Comparison of ENCODE assay signal across 26 cellular contexts in the genomic region with DNA sequence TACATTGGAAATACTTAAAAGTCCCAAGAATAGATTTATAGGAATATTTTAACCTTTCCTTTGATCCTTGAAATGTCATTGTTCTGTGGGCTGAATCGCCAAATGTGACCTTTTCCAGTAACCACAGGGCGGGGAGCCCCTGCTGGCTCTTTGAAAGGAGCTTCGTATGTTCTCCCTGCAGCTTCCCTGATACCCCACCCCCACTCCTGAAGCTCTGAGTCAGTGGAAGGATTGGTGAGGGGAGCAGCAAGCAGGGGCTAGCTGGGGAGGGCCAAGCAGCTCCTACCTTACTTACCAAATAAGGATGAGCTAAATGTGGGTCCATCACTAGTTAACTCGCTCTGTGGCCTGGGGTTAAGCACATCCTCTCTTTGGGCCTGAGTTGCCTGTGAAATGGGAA.
"Had no signal": no experiment of that assay in that cellular context is flagged by ENCODE, and none has a peak within 500 bp of the region (broad histone marks: within the 10 kb centered on the region; RNA-seq: fewer than 3 reads in every experiment).

No MANE protein-coding gene starts in this region.

- H3K36me3 Mint-ChIP-seq: activated naive CD8-positive, alpha-beta T cell treated with anti-CD3 and anti-CD28 coated beads for 36 hours; stimulated activated memory B cell treated with anti-CD40 and anti-IgM and Interleukin-4, amounts not matched to agents 10 μg/mL and 1 μg/mL and 100 μg/mL, for 72 hours had no signal

- H3K4me3 Mint-ChIP-seq: activated naive CD8-positive, alpha-beta T cell treated with anti-CD3 and anti-CD28 coated beads for 36 hours; activated T-cell treated with anti-CD3 and anti-CD28 coated beads, Interleukin-2, amount 50 U/mL, for 4 hours; central memory CD8-positive, alpha-beta T cell; effector memory CD8-positive, alpha-beta T cell; stimulated activated memory B cell treated with anti-CD40 and anti-IgM and Interleukin-4, amounts not matched to agents 10 μg/mL and 1 μg/mL and 100 μg/mL, for 72 hours; T-helper 17 cell had no signal

- H3K27ac Mint-ChIP-seq: activated naive CD8-positive, alpha-beta T cell treated with anti-CD3 and anti-CD28 coated beads for 36 hours; activated T-helper 2 cell treated with anti-CD3 and anti-CD28 coated beads, Interferon-gamma antibody, Interleukin-2, Interleukin-4, amounts not matched to agents 10 μg/mL and 5 μg/mL and 100 μg/mL, durations not matched to agents 14 hours and 24 hours and 36 hours; effector memory CD8-positive, alpha-beta T cell; stimulated activated memory B cell treated with anti-CD40 and anti-IgM and Interleukin-4, amounts not matched to agents 10 μg/mL and 1 μg/mL and 100 μg/mL, for 72 hours; T-helper 17 cell had no signal

- H3K9me3 Mint-ChIP-seq: activated naive CD8-positive, alpha-beta T cell treated with anti-CD3 and anti-CD28 coated beads for 36 hours; activated T-cell treated with anti-CD3 and anti-CD28 coated beads, Interleukin-2, amount 50 U/mL, for 4 hours; activated T-helper 2 cell treated with anti-CD3 and anti-CD28 coated beads, Interferon-gamma antibody, Interleukin-2, Interleukin-4, amounts not matched to agents 10 μg/mL and 5 μg/mL and 100 μg/mL, durations not matched to agents 14 hours and 24 hours and 36 hours; central memory CD8-positive, alpha-beta T cell; effector memory CD8-positive, alpha-beta T cell; stimulated activated memory B cell treated with anti-CD40 and anti-IgM and Interleukin-4, amounts not matched to agents 10 μg/mL and 1 μg/mL and 100 μg/mL, for 72 hours had no signal

- H3K9me3 ChIP-seq: breast epithelium, colonic mucosa, esophagus muscularis mucosa, mucosa of descending colon, right lobe of liver, stomach, transverse colon, uterus had no signal

- H3K36me3 ChIP-seq: breast epithelium, colonic mucosa, esophagus muscularis mucosa, right lobe of liver, stomach, transverse colon, uterus had no signal

- H3K4me3 ChIP-seq: breast epithelium, colonic mucosa, dorsolateral prefrontal cortex, esophagus muscularis mucosa, mucosa of descending colon, right lobe of liver, skin epidermis, stomach, transverse colon, uterus had no signal

- H3K4me1 Mint-ChIP-seq: activated naive CD8-positive, alpha-beta T cell treated with anti-CD3 and anti-CD28 coated beads for 36 hours; central memory CD8-positive, alpha-beta T cell; stimulated activated memory B cell treated with anti-CD40 and anti-IgM and Interleukin-4, amounts not matched to agents 10 μg/mL and 1 μg/mL and 100 μg/mL, for 72 hours; T-helper 17 cell had no signal

- DNase-seq: activated CD4-positive, alpha-beta T cell treated with anti-CD3 and anti-CD28 coated beads for 4 hours; activated CD4-positive, alpha-beta T cell treated with anti-CD3 and anti-CD28 coated beads, Interleukin-2, amount 50 U/mL, for 48 hours; activated CD4-positive, CD25-positive, alpha-beta regulatory T cell; activated CD8-positive, alpha-beta memory T cell treated with anti-CD3 and anti-CD28 coated beads, Interleukin-2, amount 50 U/mL, for 48 hours; activated naive CD4-positive, alpha-beta T cell; activated naive CD8-positive, alpha-beta T cell treated with anti-CD3 and anti-CD28 coated beads for 36 hours; activated T-cell treated with anti-CD3 and anti-CD28 coated beads, Interleukin-2, amount 50 U/mL, for 4 hours; colonic mucosa; dorsolateral prefrontal cortex; effector memory CD8-positive, alpha-beta T cell; left colon; mesenchymal stem cell; mucosa of descending colon; occipital lobe; right lobe of liver; stimulated activated CD4-positive, alpha-beta T cell treated with anti-CD3 and anti-CD28 coated beads, Interleukin-2, amount 100 ng/mL, for 24 hours; stomach; T-helper 17 cell; transverse colon; uterus had no signal

- ATAC-seq: activated T-cell treated with anti-CD3 and anti-CD28 coated beads, Interleukin-2, amount 50 U/mL, for 4 hours; effector memory CD8-positive, alpha-beta T cell; left colon; mucosa of descending colon; right lobe of liver; stimulated activated memory B cell treated with anti-CD40 and anti-IgM and Interleukin-4, amounts not matched to agents 10 μg/mL and 1 μg/mL and 100 μg/mL, for 72 hours; T-helper 17 cell had no signal

- H3K4me1 ChIP-seq: breast epithelium, colonic mucosa, esophagus muscularis mucosa, right lobe of liver, stomach, transverse colon, uterus had no signal

- H3K27ac ChIP-seq: breast epithelium, colonic mucosa, dorsolateral prefrontal cortex, esophagus muscularis mucosa, right lobe of liver, skin epidermis, stomach, transverse colon, uterus had no signal

- H3K27me3 ChIP-seq: colonic mucosa, right lobe of liver, uterus had no signal
